In genomic region chr20:50207026-50207425, GRCh38 we compare ENCODE assay signal across 23 cellular contexts. TPM values are rescaled to one million over a fixed set of nuclear protein-coding genes. Genes with fewer than 3 reads are reported as not detected.
A peak's percentile ranks its signal among the peaks of the same experiment; 100 is the strongest.
DNase-seq lines count a peak whose midpoint lies in the region; TF ChIP-seq lines count a peak whose summit lies in the region.
"Had no signal": no experiment of that assay in that cellular context is flagged by ENCODE, and none has a peak within 500 bp of the region (broad histone marks: within the 10 kb centered on the region; RNA-seq: fewer than 3 reads in every experiment).

No MANE protein-coding gene starts in this region.

- no peak overlapping the region for H3K4me3 Mint-ChIP-seq in neural progenitor cell
- H3K4me3 Mint-ChIP-seq: CD14-positive monocyte; CD4-positive, alpha-beta memory T cell; CD4-positive, CD25-positive, alpha-beta regulatory T cell; CD8-positive, alpha-beta memory T cell had no signal

- H3K27ac ChIP-seq in neural progenitor cell, result no peak overlapping the region
- H3K27ac ChIP-seq in subcutaneous abdominal adipose tissue (ENCODE audit: low read depth, low read length), result peak overlapping the region; percentile 87
- H3K27ac ChIP-seq: BLaER1 had no signal

- no peaks in the 10 kb centered on the region for H3K79me2 ChIP-seq in neural progenitor cell (ENCODE audit: low read depth)

- H3K36me3 Mint-ChIP-seq in neural progenitor cell, result no peaks in the 10 kb centered on the region
- H3K36me3 Mint-ChIP-seq: CD4-positive, CD25-positive, alpha-beta regulatory T cell had no signal

- H3K9ac ChIP-seq in neural progenitor cell (no peak overlapping the region), subcutaneous abdominal adipose tissue (ENCODE audit: low read length in 5 of 5) (no peak overlapping the region)
- H3K9ac ChIP-seq: BLaER1 had no signal

- H3K4me2 ChIP-seq in neural progenitor cell, result no peak overlapping the region
- H3K4me2 ChIP-seq: BLaER1 had no signal

- no peaks in the 10 kb centered on the region for H3K36me3 ChIP-seq in neural progenitor cell
- no peaks in the 10 kb centered on the region for H3K36me3 ChIP-seq in subcutaneous abdominal adipose tissue (ENCODE audit: control insufficient read depth in 5 of 5, insufficient read depth in 5 of 5, low read length in 5 of 5)
- H3K36me3 ChIP-seq: BE2C, BLaER1 had no signal

- H3K27ac Mint-ChIP-seq in neural progenitor cell, result peak overlapping the region; percentile 78
- H3K27ac Mint-ChIP-seq: CD4-positive, alpha-beta memory T cell; CD8-positive, alpha-beta memory T cell had no signal

- H3K4me1 ChIP-seq in neural progenitor cell (no peaks in the 10 kb centered on the region), subcutaneous abdominal adipose tissue (ENCODE audit: control insufficient read depth in 5 of 5, insufficient read depth in 5 of 5, low read length in 5 of 5) (peaks cover 4 to 44% (median 24%) of the 10 kb centered on the region in 5 donors)
- H3K4me1 ChIP-seq: BE2C had no signal

- H3F3A ChIP-seq in neural progenitor cell (ENCODE audit: low read depth), result no peaks in the 10 kb centered on the region

- H4K20me1 ChIP-seq in neural progenitor cell (ENCODE audit: low read depth), result no peaks in the 10 kb centered on the region
- H4K20me1 ChIP-seq: BLaER1 had no signal

- H3K4me3 ChIP-seq in neural progenitor cell, result no peak overlapping the region
- no peak overlapping the region for H3K4me3 ChIP-seq in subcutaneous abdominal adipose tissue (ENCODE audit: low read depth in 1 of 5, low read length in 5 of 5)
- H3K4me3 ChIP-seq: BLaER1, GM12878 had no signal

- H2AFZ ChIP-seq in neural progenitor cell (replicated peaks), result no peak overlapping the region

- DNase-seq in neural progenitor cell (ENCODE audit: low spot score) (no peak), MV-4-11 (lab: John Stamatoyannopoulos, UW) (no peak), NCI-H748 treated with DMSO at 0.1 percent for 48 hours (lab: John Stamatoyannopoulos, UW) (no peak), HT-29 (ENCODE audit: low spot score) (no peak)
- DNase-seq: 8988T; ACHN; BE2C; C1 segment of cervical spinal cord; CD4-positive, alpha-beta memory T cell; CD4-positive, CD25-positive, alpha-beta regulatory T cell; COR-L47; DMS 273 treated with DMSO at 0.1 percent for 48 hours; DMS153; DMS53; DMS79; DND-41; EL; GDM1 had no signal

- H3K9me3 Mint-ChIP-seq in neural progenitor cell, result peaks cover 12% of the 10 kb centered on the region

- no peaks in the 10 kb centered on the region for H3K9me3 ChIP-seq in neural progenitor cell (ENCODE audit: low read depth)
- H3K9me3 ChIP-seq in subcutaneous abdominal adipose tissue (ENCODE audit: control insufficient read depth in 5 of 5, low read length in 5 of 5), result peaks cover 0 to 6% (median 3%) of the 10 kb centered on the region in 5 donors
- H3K9me3 ChIP-seq: BE2C had no signal

- no peaks in the 10 kb centered on the region for H3K4me1 Mint-ChIP-seq in neural progenitor cell

- H3K27me3 ChIP-seq in neural progenitor cell, result no peaks in the 10 kb centered on the region
- H3K27me3 ChIP-seq in subcutaneous abdominal adipose tissue (ENCODE audit: control insufficient read depth in 5 of 5, insufficient read depth in 4 of 5, low read length in 5 of 5), result no peaks in the 10 kb centered on the region
- H3K27me3 ChIP-seq: BE2C, BLaER1 had no signal

- no peak for TF ChIP-seq CTCF in neural progenitor cell (IDR thresholded peaks at IDR 0.05)

- peaks cover 12% of the 10 kb centered on the region for H3K27me3 Mint-ChIP-seq in neural progenitor cell (ENCODE audit: insufficient read depth, low read depth)

RNA-seq across cellular contexts. Expression of gene CEBPB, which starts 16.4 kb away (rescaled TPM):
- 1.8 and 2.9 TPM in 2 replicates for total RNA-seq in neural progenitor cell (ENCODE audit: low replicate concordance)
- total RNA-seq in HT-29 (2014; rRNA removed; shearing (Covaris generic)), result 177 and 178 TPM in 2 replicates

RNA-seq across cellular contexts. Expression of gene PEDS1, which starts 53.5 kb away (rescaled TPM):
- total RNA-seq in neural progenitor cell (ENCODE audit: low replicate concordance), result 9.5 and 21.6 TPM in 2 replicates
- total RNA-seq in HT-29 (2014; rRNA removed; shearing (Covaris generic)), result 98.1 and 98.6 TPM in 2 replicates

Comparison
In these comparisons a context has a peak if more than half of its experiments do, and no peak if none do; other contexts are left out.
1. RNA of gene CEBPB, which starts 16.4 kb away (total RNA-seq): 177 to 178 TPM in HT-29; 1.8 to 2.9 TPM in neural progenitor cell; every median in the first group is over 10 times any median in the second.